ENCODE assay signal across 2 cellular contexts in genomic region chr17:61836266-61837174, GRCh38.
A peak's percentile ranks its signal among the peaks of the same experiment; 100 is the strongest.
TF ChIP-seq lines count a peak whose summit lies in the region.

No MANE protein-coding gene starts in this region.

TF ChIP-seq in A549, 52 proteins besides CTCF, POLR2A, EP300 and RAD21:
- TF ChIP-seq HOXB13 (CRISPR knock-in tag; IDR thresholded peaks at IDR 0.05; ENCODE audit: low read depth) (no peak), EHF (CRISPR knock-in tag; IDR thresholded peaks at IDR 0.05) (no peak), JUNB (IDR thresholded peaks at IDR 0.05) (no peak), TP53 (CRISPR knock-in tag; IDR thresholded peaks at IDR 0.05) (no peak), FOXS1 (CRISPR knock-in tag; IDR thresholded peaks at IDR 0.05) (no peak), MAFK (IDR thresholded peaks at IDR 0.05; ENCODE audit: partially characterized antibody) (peak; percentile 70)

TF ChIP-seq in K562, 482 proteins besides CTCF, POLR2A, EP300 and RAD21:
- 0 out of 2 replicates have a peak, but pooled peaks have one; percentile 28 for TF ChIP-seq ZNF121 (CRISPR knock-in tag; conservative IDR thresholded peaks at IDR 0.05)
- no peak for TF ChIP-seq CTBP1 (IDR thresholded peaks at IDR 0.05; ENCODE audit: borderline replicate concordance)
- no peak for TF ChIP-seq NR2C2 (CRISPR knock-in tag; IDR thresholded peaks at IDR 0.05)
- TF ChIP-seq NR2C2 (tag; IDR thresholded peaks at IDR 0.05), result no peak
- no peak for TF ChIP-seq SNRNP70 (optimal IDR thresholded peaks at IDR 0.05; ENCODE audit: low read depth, low read length)
- no peak for TF ChIP-seq GTF2E2 (tag; IDR thresholded peaks at IDR 0.05)
- peak; percentile 65 for TF ChIP-seq ZNF316 (IDR thresholded peaks at IDR 0.05)
- no peak for TF ChIP-seq TCF7L2 (IDR thresholded peaks at IDR 0.05; ENCODE audit: low read depth, low read length)
- TF ChIP-seq PHF20 (IDR thresholded peaks at IDR 0.05; ENCODE audit: partially characterized antibody), result no peak
- TF ChIP-seq U2AF1 (optimal IDR thresholded peaks at IDR 0.05; ENCODE audit: low read depth, low read length), result no peak
- TF ChIP-seq, protein P1, sequence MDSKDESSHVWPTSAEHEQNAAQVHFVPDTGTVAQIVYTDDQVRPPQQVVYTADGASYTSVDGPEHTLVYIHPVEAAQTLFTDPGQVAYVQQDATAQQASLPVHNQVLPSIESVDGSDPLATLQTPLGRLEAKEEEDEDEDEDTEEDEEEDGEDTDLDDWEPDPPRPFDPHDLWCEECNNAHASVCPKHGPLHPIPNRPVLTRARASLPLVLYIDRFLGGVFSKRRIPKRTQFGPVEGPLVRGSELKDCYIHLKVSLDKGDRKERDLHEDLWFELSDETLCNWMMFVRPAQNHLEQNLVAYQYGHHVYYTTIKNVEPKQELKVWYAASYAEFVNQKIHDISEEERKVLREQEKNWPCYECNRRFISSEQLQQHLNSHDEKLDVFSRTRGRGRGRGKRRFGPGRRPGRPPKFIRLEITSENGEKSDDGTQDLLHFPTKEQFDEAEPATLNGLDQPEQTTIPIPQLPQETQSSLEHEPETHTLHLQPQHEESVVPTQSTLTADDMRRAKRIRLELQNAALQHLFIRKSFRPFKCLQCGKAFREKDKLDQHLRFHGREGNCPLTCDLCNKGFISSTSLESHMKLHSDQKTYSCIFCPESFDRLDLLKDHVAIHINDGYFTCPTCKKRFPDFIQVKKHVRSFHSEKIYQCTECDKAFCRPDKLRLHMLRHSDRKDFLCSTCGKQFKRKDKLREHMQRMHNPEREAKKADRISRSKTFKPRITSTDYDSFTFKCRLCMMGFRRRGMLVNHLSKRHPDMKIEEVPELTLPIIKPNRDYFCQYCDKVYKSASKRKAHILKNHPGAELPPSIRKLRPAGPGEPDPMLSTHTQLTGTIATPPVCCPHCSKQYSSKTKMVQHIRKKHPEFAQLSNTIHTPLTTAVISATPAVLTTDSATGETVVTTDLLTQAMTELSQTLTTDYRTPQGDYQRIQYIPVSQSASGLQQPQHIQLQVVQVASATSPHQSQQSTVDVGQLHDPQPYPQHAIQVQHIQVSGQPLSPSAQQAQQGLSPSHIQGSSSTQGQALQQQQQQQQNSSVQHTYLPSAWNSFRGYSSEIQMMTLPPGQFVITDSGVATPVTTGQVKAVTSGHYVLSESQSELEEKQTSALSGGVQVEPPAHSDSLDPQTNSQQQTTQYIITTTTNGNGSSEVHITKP (IDR thresholded peaks at IDR 0.05; ENCODE audit: partially characterized antibody), result no peak
- TF ChIP-seq, protein P2, sequence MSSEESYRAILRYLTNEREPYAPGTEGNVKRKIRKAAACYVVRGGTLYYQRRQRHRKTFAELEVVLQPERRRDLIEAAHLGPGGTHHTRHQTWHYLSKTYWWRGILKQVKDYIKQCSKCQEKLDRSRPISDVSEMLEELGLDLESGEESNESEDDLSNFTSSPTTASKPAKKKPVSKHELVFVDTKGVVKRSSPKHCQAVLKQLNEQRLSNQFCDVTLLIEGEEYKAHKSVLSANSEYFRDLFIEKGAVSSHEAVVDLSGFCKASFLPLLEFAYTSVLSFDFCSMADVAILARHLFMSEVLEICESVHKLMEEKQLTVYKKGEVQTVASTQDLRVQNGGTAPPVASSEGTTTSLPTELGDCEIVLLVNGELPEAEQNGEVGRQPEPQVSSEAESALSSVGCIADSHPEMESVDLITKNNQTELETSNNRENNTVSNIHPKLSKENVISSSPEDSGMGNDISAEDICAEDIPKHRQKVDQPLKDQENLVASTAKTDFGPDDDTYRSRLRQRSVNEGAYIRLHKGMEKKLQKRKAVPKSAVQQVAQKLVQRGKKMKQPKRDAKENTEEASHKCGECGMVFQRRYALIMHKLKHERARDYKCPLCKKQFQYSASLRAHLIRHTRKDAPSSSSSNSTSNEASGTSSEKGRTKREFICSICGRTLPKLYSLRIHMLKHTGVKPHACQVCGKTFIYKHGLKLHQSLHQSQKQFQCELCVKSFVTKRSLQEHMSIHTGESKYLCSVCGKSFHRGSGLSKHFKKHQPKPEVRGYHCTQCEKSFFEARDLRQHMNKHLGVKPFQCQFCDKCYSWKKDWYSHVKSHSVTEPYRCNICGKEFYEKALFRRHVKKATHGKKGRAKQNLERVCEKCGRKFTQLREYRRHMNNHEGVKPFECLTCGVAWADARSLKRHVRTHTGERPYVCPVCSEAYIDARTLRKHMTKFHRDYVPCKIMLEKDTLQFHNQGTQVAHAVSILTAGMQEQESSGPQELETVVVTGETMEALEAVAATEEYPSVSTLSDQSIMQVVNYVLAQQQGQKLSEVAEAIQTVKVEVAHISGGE (CRISPR knock-in tag; IDR thresholded peaks at IDR 0.05), result peak in 1 of 3 experiments; percentile 95; a peak in 2 of 6 replicates
- TF ChIP-seq FUS (optimal IDR thresholded peaks at IDR 0.05; ENCODE audit: low read depth, low read length), result no peak
- TF ChIP-seq FOXK2 (conservative IDR thresholded peaks at IDR 0.05 in 1 of 2, IDR thresholded peaks at IDR 0.05 in 1 of 2; ENCODE audit: low read depth in 2 of 2), result no peak
- TF ChIP-seq SREBF2 (CRISPR knock-in tag; IDR thresholded peaks at IDR 0.05), result no peak
- peak; percentile 39; the same call in 1 of the 2 replicates for TF ChIP-seq C11orf30 (IDR thresholded peaks at IDR 0.05; ENCODE audit: low read depth)
- TF ChIP-seq TAF15 (IDR thresholded peaks at IDR 0.05; ENCODE audit: low read depth, low read length), result no peak
- no peak for TF ChIP-seq HMG20A (CRISPR knock-in tag; conservative IDR thresholded peaks at IDR 0.05)
- TF ChIP-seq THAP7 (CRISPR knock-in tag; IDR thresholded peaks at IDR 0.05), result no peak
- no peak for TF ChIP-seq MAFF (IDR thresholded peaks at IDR 0.05; ENCODE audit: low read length)
- no peak for TF ChIP-seq ILF3 (IDR thresholded peaks at IDR 0.05; ENCODE audit: borderline replicate concordance)
TF ChIP-seq in K562: peak in this region for 4.
